In genomic region chr5:93273176-93273575, GRCh38 we compare ENCODE assay signal across 18 cellular contexts.
DNase-seq lines count a peak whose midpoint lies in the region; ATAC-seq, FAIRE-seq and TF ChIP-seq lines count a peak whose summit lies in the region.
"Had no signal": no experiment of that assay in that cellular context is flagged by ENCODE, and none has a peak within 500 bp of the region (broad histone marks: within the 10 kb centered on the region; RNA-seq: fewer than 3 reads in every experiment).

No MANE protein-coding gene starts in this region.

- H3K9me3 ChIP-seq in RWPE2 (ENCODE audit: severe bottlenecking) (no peaks in the 10 kb centered on the region), small intestine (ENCODE audit: control insufficient read depth, low read depth) (no peaks in the 10 kb centered on the region)
- H3K9me3 ChIP-seq: tibial nerve had no signal

- H3K36me3 ChIP-seq in RWPE2 (ENCODE audit: low read depth) (no peaks in the 10 kb centered on the region), small intestine (ENCODE audit: control insufficient read depth in 2 of 2, insufficient read depth in 2 of 2, low read length in 2 of 2) (no peaks in the 10 kb centered on the region)
- H3K36me3 ChIP-seq: tibial nerve had no signal

- ATAC-seq in RWPE2 (ENCODE audit: low read depth): peak; percentile 90
- ATAC-seq: naive thymus-derived CD4-positive, alpha-beta T cell had no signal

- TF ChIP-seq CTCF in RWPE2 (IDR thresholded peaks at IDR 0.05; ENCODE audit: poor library complexity, severe bottlenecking): no peak

- H3K4me3 ChIP-seq in RWPE2 (ENCODE audit: severe bottlenecking) (no peak overlapping the region), small intestine (ENCODE audit: low read depth in 1 of 2, low read length in 2 of 2) (no peak overlapping the region)
- H3K4me3 ChIP-seq: tibial nerve had no signal

- no peak for FAIRE-seq in small intestine (lab: Jason Lieb, UNC)

- H3K27ac ChIP-seq in RWPE2 (ENCODE audit: poor library complexity, severe bottlenecking): peak overlapping the region; percentile 59
- H3K27ac ChIP-seq in small intestine (ENCODE audit: low read depth in 1 of 2, low read length in 1 of 2): no peak overlapping the region
- H3K27ac ChIP-seq: tibial nerve had no signal

- H3K27me3 ChIP-seq in RWPE2 (ENCODE audit: insufficient read depth, poor library complexity, severe bottlenecking) (no peaks in the 10 kb centered on the region), small intestine (ENCODE audit: control insufficient read depth in 2 of 2, insufficient read depth in 2 of 2, low read length in 2 of 2) (no peaks in the 10 kb centered on the region)
- H3K27me3 ChIP-seq: tibial nerve had no signal

- DNase-seq in GM03348 (ENCODE audit: low spot score) (peak; percentile 51), RWPE2 (ENCODE audit: low spot score) (no peak), fibroblast of gingiva (ENCODE audit: low read depth) (peak; percentile 17), non-pigmented ciliary epithelial cell (ENCODE audit: low read depth) (peak; percentile 68), OCI-M2 (lab: John Stamatoyannopoulos, UW; ENCODE audit: unreplicated experiment) (no peak), small intestine (no peak), superior temporal gyrus (ENCODE audit: extremely low spot score) (no peak)
- DNase-seq in stimulated activated naive CD4-positive, alpha-beta T cell treated with Interleukin-2 at 50 U/mL for 16 hours (lab: John Stamatoyannopoulos, UW): no peak
- DNase-seq: activated CD4-positive, alpha-beta T cell treated with anti-CD3 and anti-CD28 coated beads, Interleukin-2, amount 50 U/mL, for 48 hours; CD4-positive, CD25-positive, alpha-beta regulatory T cell; DMS79 treated with DMSO at 0.1 percent for 48 hours; effector CD4-positive, alpha-beta T cell; head of caudate nucleus; naive thymus-derived CD4-positive, alpha-beta T cell; NCI-H2029; NCI-H748 treated with DMSO at 0.1 percent for 48 hours; stimulated activated CD4-positive, alpha-beta T cell treated with anti-CD3 and anti-CD28 coated beads, Interleukin-2, amount 100 ng/mL, for 24 hours had no signal

- WGBS in small intestine, 3 donors: 30 to 82% (median 61%) methylated on average over 2 of the region's 2 CpGs

- H3K4me1 ChIP-seq in RWPE2 (ENCODE audit: insufficient read depth, poor library complexity, severe bottlenecking) (peaks cover 23% of the 10 kb centered on the region), small intestine (ENCODE audit: control insufficient read depth in 2 of 2, insufficient read depth in 1 of 2, low read depth in 1 of 2, low read length in 1 of 2) (no peaks in the 10 kb centered on the region)

Comparison
In these comparisons a context has a peak if more than half of its experiments do, and no peak if none do; other contexts are left out.
1. DNase-seq: peak in GM03348 (single experiment), fibroblast of gingiva (single experiment) and non-pigmented ciliary epithelial cell (single experiment); none in RWPE2 (single experiment), OCI-M2 (single experiment), small intestine (single experiment), superior temporal gyrus (single experiment) and stimulated activated naive CD4-positive, alpha-beta T cell treated with Interleukin-2 at 50 U/mL for 16 hours (single experiment).